ENCODE assay signal across 34 cellular contexts in genomic region chr1:236313412-236313811, GRCh38.
"Had no signal": no experiment of that assay in that cellular context is flagged by ENCODE, and none has a peak within 500 bp of the region (broad histone marks: within the 10 kb centered on the region; RNA-seq: fewer than 3 reads in every experiment).

No MANE protein-coding gene starts in this region.

- H3K27me3 ChIP-seq: adrenal gland, body of pancreas, cardiac muscle cell had no signal

- FAIRE-seq: astrocyte, bronchial epithelial cell had no signal

- H3K4me3 ChIP-seq: adrenal gland, body of pancreas, cardiac muscle cell had no signal

- H3K36me3 ChIP-seq: adrenal gland, cardiac muscle cell had no signal

- H3K4me1 ChIP-seq: adrenal gland had no signal

- ATAC-seq: activated CD8-positive, alpha-beta T cell treated with anti-CD3 and anti-CD28 coated beads for 36 hours; activated naive CD4-positive, alpha-beta T cell treated with anti-CD3 and anti-CD28 coated beads, Interleukin-2, amount 50 U/mL, for 72 hours; activated T-cell treated with anti-CD3 and anti-CD28 coated beads, Interleukin-2, amount 50 U/mL, for 4 hours; activated T-cell treated with anti-CD3 and anti-CD28 coated beads, Interleukin-2, amount 50 U/mL, for 72 hours; activated T-helper 17 cell treated with anti-CD3 and anti-CD28 coated beads, Interleukin-2, amount 50 U/mL, for 72 hours; body of pancreas had no signal

- DNase-seq: activated B cell treated with CpG ODN at 0.5 μM for 24 hours; activated CD4-positive, alpha-beta memory T cell treated with anti-CD3 and anti-CD28 coated beads for 36 hours; activated CD4-positive, alpha-beta T cell treated with anti-CD3 and anti-CD28 coated beads for 4 hours; activated CD4-positive, alpha-beta T cell treated with anti-CD3 and anti-CD28 coated beads, Interleukin-2, amount 10 ng/mL, durations not matched to agents 24 days and 14 days; activated CD4-positive, alpha-beta T cell treated with anti-CD3 and anti-CD28 coated beads, Interleukin-2, amount 50 U/mL, for 1 hour; activated CD4-positive, alpha-beta T cell treated with anti-CD3 and anti-CD28 coated beads, Interleukin-2, amount 50 U/mL, for 4 hours; activated CD4-positive, CD25-positive, alpha-beta regulatory T cell treated with anti-CD3 and anti-CD28 coated beads, Interleukin-2, amount 50 U/mL, for 72 hours; activated CD8-positive, alpha-beta memory T cell treated with anti-CD3 and anti-CD28 coated beads, Interleukin-2, amount 50 U/mL, for 4 hours; activated CD8-positive, alpha-beta T cell treated with anti-CD3 and anti-CD28 coated beads for 36 hours; activated effector memory CD4-positive, alpha-beta T cell treated with anti-CD3 and anti-CD28 coated beads, Interleukin-2, amount 50 U/mL, for 16 hours; activated gamma-delta T cell treated with Interleukin-2 at 50 U/mL for 16 hours; activated naive CD4-positive, alpha-beta T cell; activated naive CD4-positive, alpha-beta T cell treated with anti-CD3 and anti-CD28 coated beads for 36 hours; activated naive CD4-positive, alpha-beta T cell treated with anti-CD3 and anti-CD28 coated beads, Interleukin-2, amount 50 U/mL, for 16 hours; activated naive CD8-positive, alpha-beta T cell treated with anti-CD3 and anti-CD28 coated beads for 36 hours; activated T-cell treated with anti-CD3 and anti-CD28 coated beads for 4 hours; activated T-cell treated with anti-CD3 and anti-CD28 coated beads, Interleukin-2, amount 50 U/mL, for 1 hour; activated T-cell treated with anti-CD3 and anti-CD28 coated beads, Interleukin-2, amount 50 U/mL, for 4 hours; activated T-cell treated with anti-CD3 and anti-CD28 coated beads, Interleukin-2, amount 50 U/mL, for 72 hours; adrenal gland; amniotic stem cell; aorta; body of pancreas; caudate nucleus; cerebellar nuclear complex; T-helper 1 cell; T-helper 2 cell; T-helper 9 cell had no signal

- H3K9me3 ChIP-seq: adrenal gland, body of pancreas had no signal

- H3K27ac ChIP-seq: adrenal gland, body of pancreas, cardiac muscle cell, VCaP had no signal
